ENCODE assay signal across 8 cellular contexts in the genomic region with DNA sequence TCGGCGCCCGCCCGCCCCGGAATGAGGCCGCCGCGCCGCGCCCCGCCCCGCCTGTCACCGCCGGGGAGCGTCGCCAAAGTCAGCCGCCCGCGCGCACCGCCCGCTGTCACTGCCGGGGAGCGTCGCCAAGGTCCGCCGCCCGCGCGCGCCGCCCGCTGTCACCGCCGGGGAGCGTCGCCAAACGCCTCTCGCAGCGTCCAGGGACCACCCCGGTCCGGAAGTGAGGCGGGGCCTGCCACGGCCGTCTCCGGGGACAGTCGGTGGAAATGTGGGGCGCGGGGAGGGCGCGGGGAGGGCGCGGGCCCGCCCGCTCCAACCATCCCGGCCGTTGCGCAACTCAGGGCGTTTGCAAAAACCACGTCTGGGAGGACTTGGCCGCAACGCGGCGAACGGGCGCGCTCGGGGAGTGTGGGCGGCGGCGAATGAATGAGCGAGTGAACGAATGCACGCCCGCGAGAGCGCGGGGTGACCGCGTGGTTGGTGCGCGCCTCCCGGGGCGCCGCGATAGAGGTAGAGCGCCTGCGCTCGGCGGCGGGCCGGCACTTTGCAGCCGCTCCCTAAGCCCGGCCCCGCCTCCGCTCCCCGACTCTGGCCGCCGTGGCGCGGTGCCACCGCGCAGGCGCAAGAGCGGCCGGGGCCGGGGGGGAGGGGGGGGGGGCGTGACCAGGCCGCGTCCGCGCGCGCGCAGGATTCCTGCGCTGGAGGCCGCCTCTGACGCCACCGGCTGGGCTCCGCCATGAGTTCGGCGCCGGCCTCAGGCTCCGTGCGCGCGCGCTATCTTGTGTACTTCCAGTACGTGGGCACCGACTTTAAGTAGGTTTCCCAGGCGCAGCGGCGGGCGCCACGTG. TPM values are rescaled to one million over a fixed set of nuclear protein-coding genes. Genes with fewer than 3 reads are reported as not detected.
DNase-seq lines count a peak whose midpoint lies in the region; ATAC-seq and TF ChIP-seq lines count a peak whose summit lies in the region.

A gene with protein sequence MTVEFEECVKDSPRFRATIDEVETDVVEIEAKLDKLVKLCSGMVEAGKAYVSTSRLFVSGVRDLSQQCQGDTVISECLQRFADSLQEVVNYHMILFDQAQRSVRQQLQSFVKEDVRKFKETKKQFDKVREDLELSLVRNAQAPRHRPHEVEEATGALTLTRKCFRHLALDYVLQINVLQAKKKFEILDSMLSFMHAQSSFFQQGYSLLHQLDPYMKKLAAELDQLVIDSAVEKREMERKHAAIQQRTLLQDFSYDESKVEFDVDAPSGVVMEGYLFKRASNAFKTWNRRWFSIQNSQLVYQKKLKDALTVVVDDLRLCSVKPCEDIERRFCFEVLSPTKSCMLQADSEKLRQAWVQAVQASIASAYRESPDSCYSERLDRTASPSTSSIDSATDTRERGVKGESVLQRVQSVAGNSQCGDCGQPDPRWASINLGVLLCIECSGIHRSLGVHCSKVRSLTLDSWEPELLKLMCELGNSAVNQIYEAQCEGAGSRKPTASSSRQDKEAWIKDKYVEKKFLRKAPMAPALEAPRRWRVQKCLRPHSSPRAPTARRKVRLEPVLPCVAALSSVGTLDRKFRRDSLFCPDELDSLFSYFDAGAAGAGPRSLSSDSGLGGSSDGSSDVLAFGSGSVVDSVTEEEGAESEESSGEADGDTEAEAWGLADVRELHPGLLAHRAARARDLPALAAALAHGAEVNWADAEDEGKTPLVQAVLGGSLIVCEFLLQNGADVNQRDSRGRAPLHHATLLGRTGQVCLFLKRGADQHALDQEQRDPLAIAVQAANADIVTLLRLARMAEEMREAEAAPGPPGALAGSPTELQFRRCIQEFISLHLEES (minus strand): TSS at position 23 of the 848 bp plus-strand sequence. CDS start 115 bp downstream, outside the sequence.
A gene with protein sequence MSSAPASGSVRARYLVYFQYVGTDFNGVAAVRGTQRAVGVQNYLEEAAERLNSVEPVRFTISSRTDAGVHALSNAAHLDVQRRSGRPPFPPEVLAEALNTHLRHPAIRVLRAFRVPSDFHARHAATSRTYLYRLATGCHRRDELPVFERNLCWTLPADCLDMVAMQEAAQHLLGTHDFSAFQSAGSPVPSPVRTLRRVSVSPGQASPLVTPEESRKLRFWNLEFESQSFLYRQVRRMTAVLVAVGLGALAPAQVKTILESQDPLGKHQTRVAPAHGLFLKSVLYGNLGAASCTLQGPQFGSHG (plus strand): TSS at position 690 of the 848 bp plus-strand sequence. CDS start 47 bp downstream, at position 737.

- peak within 1 kb of the TSS; percentile 78 for H3K27ac ChIP-seq in PC-3 (ENCODE audit: low read length)
- H3K27ac ChIP-seq in muscle layer of colon (ENCODE audit: low read depth, low read length): peak within 1 kb of the TSS; percentile 99

- H4K20me1 ChIP-seq in PC-3 (ENCODE audit: low read length): peaks cover 11% of the 10 kb centered on the region

- no TSS peak for BruUV-seq in Calu3 (replicated peaks; lab: Mats Ljungman, UMichigan)
- BruUV-seq in PC-3 (replicated peaks; lab: Mats Ljungman, UMichigan): no TSS peak

- peaks cover 66% of the 10 kb centered on the region for H3K79me2 ChIP-seq in PC-3 (ENCODE audit: low read length)

- H3K9me3 ChIP-seq in PC-3 (ENCODE audit: low read length) (no peaks in the 10 kb centered on the region), muscle layer of colon (ENCODE audit: low read length) (no peaks in the 10 kb centered on the region)

- H3K36me3 Mint-ChIP-seq in Calu3 (ENCODE audit: insufficient read depth, unreplicated experiment): peaks cover 68% of the 10 kb centered on the region

- H2AFZ ChIP-seq in PC-3 (ENCODE audit: low read length): peak within 1 kb of the TSS; percentile 89

- no peaks in the 10 kb centered on the region for H3K4me1 Mint-ChIP-seq in Calu3 (ENCODE audit: low read depth, unreplicated experiment)

- no peak for TF ChIP-seq CTCF in Calu3 (IDR thresholded peaks at IDR 0.05; ENCODE audit: unreplicated experiment)
- TF ChIP-seq CTCF in PC-3 (conservative IDR thresholded peaks at IDR 0.05; ENCODE audit: low read depth, low read length): 0 out of 2 replicates have a peak, but pooled peaks have one; percentile 10

- peak within 1 kb of the TSS; percentile 98 for H3K4me2 ChIP-seq in PC-3 (ENCODE audit: low read length)

- peak; percentile 86 for DNase-seq in Calu3
- peak; percentile 98 for DNase-seq in HuH-7.5 (ENCODE audit: low spot score)
- peak; percentile 97 for DNase-seq in PC-3
- DNase-seq in activated T-cell treated with anti-CD3 and anti-CD28 coated beads for 48 hours (ENCODE audit: low read depth): peak; percentile 91
- DNase-seq in erythroblast (lab: John Stamatoyannopoulos, UW): peak; percentile 98
- peak; percentile 63 to 73 for DNase-seq in stimulated activated CD8-positive, alpha-beta memory T cell treated with anti-CD3 and anti-CD28 coated beads, Interleukin-7, amount 100 ng/mL, for 1 hour (ENCODE audit: low read depth in 2 of 2)

- H3K9ac ChIP-seq in PC-3 (ENCODE audit: low read length) (peak within 1 kb of the TSS; percentile 93), muscle layer of colon (ENCODE audit: low read length) (peak within 1 kb of the TSS; percentile 4)

- no peaks in the 10 kb centered on the region for H3K9me3 Mint-ChIP-seq in Calu3 (ENCODE audit: low read depth, unreplicated experiment)

- H3K27me3 Mint-ChIP-seq in Calu3 (ENCODE audit: unreplicated experiment): no peaks in the 10 kb centered on the region

- H3K4me3 ChIP-seq in PC-3 (ENCODE audit: low read length): peak within 1 kb of the TSS; percentile 97
- H3K4me3 ChIP-seq in muscle layer of colon (ENCODE audit: low read depth in 1 of 2, low read length in 2 of 2): peak within 1 kb of the TSS; percentile 85 to 98

- no peak for TF ChIP-seq POLR2A in erythroblast (IDR thresholded peaks at IDR 0.05; ENCODE audit: low read length)

- H3K27ac Mint-ChIP-seq in Calu3 (ENCODE audit: unreplicated experiment): peak within 1 kb of the TSS; percentile 15

- peak within 1 kb of the TSS; percentile 73 for H3K4me3 Mint-ChIP-seq in Calu3 (ENCODE audit: low read depth, unreplicated experiment)

- peak; percentile 50 for ATAC-seq in GM21515 (IDR thresholded peaks at IDR 0.05; ENCODE audit: unreplicated experiment)
- ATAC-seq in PC-3: peak; percentile 40

- POLR2A ChIA-PET in PC-3 (lab: Charles Lee; ENCODE audit: unreplicated experiment): no interaction called here

- CTCF ChIA-PET in Calu3 (lab: Charles Lee): no interaction called here
- CTCF ChIA-PET in PC-3 (lab: Charles Lee): no interaction called here

- H3K9me2 ChIP-seq in PC-3 (replicated peaks; ENCODE audit: low read length): no peaks in the 10 kb centered on the region

- peaks cover 33% of the 10 kb centered on the region for H3K4me1 ChIP-seq in PC-3 (ENCODE audit: insufficient read depth, low read length)
- peaks cover 26% of the 10 kb centered on the region for H3K4me1 ChIP-seq in muscle layer of colon (ENCODE audit: insufficient read depth, low read length)

- H3K36me3 ChIP-seq in PC-3 (ENCODE audit: low read depth, low read length) (peaks cover 15% of the 10 kb centered on the region; the same call in 1 of the 2 replicates), muscle layer of colon (ENCODE audit: insufficient read depth, low read length) (peaks cover 23% of the 10 kb centered on the region)

- H3K27me3 ChIP-seq in PC-3 (ENCODE audit: low read length): no peaks in the 10 kb centered on the region
- no peaks in the 10 kb centered on the region for H3K27me3 ChIP-seq in muscle layer of colon (ENCODE audit: control insufficient read depth in 1 of 2, insufficient read depth in 2 of 2, low read length in 2 of 2)

- intact Hi-C loops in Calu3 (cut with micrococcal nuclease; ENCODE audit: unreplicated experiment): no loop called here
- intact Hi-C loops in PC-3 (cut with micrococcal nuclease): loop anchor here (2.0 kb wide), 1 partner anchor 41 kb away; a partner anchor contains a TSS

- H3F3A ChIP-seq in PC-3 (ENCODE audit: low read length, unreplicated experiment): no peaks in the 10 kb centered on the region

RNA-seq across cellular contexts. Expression of the first gene that starts in this region (rescaled TPM):
- total RNA-seq in Calu3 (2022) (41.1 and 48.3 TPM in 2 replicates), PC-3 (2014; rRNA removed) (116 and 178 TPM in 2 replicates)

RNA-seq across cellular contexts. Expression of the second gene that starts in this region (rescaled TPM):
- 22.7 and 24.7 TPM in 2 replicates for total RNA-seq in Calu3 (2022)
- 132 and 142 TPM in 2 replicates for total RNA-seq in PC-3 (2014; rRNA removed)

Comparison
In these comparisons a context has a peak if more than half of its experiments do, and no peak if none do; other contexts are left out.
1. Peak in every context shown above with its lines: DNase-seq, ATAC-seq, H3K4me3 ChIP-seq and H3K27ac ChIP-seq.